In the genomic region with DNA sequence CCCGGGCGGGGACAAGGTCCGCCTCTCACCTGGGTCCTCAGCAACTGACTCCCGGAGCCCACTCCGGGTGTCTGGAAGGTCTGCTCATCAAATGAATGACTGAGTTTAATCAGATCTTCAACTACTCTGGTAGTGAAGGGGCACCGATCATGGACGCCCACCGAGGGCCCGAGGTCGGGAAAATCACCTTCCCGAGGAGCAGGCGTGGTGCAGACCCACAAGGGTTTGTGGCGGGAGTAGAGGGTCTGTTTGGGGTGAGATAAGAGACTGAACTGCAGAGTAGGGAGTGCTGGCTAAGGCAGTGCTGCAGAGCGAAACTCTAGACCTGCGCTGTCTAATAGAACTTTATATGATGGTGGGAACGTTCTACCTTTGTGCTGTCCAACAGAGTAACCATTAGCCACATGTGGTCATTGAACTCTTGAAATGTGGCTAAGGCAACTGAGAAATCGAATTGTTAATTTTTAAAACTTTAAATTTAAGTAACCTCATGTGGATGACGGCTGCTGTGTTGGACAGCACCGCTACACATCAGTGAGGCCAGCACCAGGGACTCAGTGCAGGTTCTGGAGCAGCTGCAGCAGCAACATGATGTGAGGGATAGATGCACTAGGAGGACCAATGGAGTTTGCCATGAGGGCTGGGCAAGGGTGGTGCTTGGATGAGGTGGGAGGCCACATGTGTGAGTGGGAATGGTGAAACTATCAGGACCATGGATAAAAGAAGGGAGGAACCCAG, we compare ENCODE assay signal across 8 cellular contexts. TPM values are rescaled to one million over a fixed set of nuclear protein-coding genes. Genes with fewer than 3 reads are reported as not detected.
DNase-seq lines count a peak whose midpoint lies in the region; ATAC-seq and TF ChIP-seq lines count a peak whose summit lies in the region.
"Not testable (repeated sequence)": the region's sequence is repeated elsewhere in the genome, so short reads cannot be mapped to it uniquely, and the experiment has no call there.

No MANE protein-coding gene starts in this region.

- peak overlapping the region; percentile 90 to 99 (median 96) for H3K4me3 Mint-ChIP-seq in CD4-positive, alpha-beta memory T cell

- H3K36me3 Mint-ChIP-seq in CD4-positive, alpha-beta memory T cell: not testable (repeated sequence)

- H3K27me3 ChIP-seq in CD4-positive, alpha-beta memory T cell (ENCODE audit: insufficient read depth, low read length); adipocyte (replicated peaks; ENCODE audit: control insufficient read depth, insufficient read depth, low read length); kidney epithelial cell (ENCODE audit: control insufficient read depth, insufficient read depth, low read length); osteoblast (ENCODE audit: insufficient read depth, low read length); thyroid gland: not testable (repeated sequence)

- H3K4me3 ChIP-seq in CD4-positive, alpha-beta memory T cell (ENCODE audit: low read length in 2 of 2): peak overlapping the region; percentile 91 to 98
- peak overlapping the region; percentile 85 for H3K4me3 ChIP-seq in SK-N-MC
- H3K4me3 ChIP-seq in adipocyte (ENCODE audit: low read length): peak overlapping the region; percentile 98
- peak overlapping the region; percentile 92 for H3K4me3 ChIP-seq in epithelial cell of esophagus (ENCODE audit: low read length)
- peak overlapping the region; percentile 88 for H3K4me3 ChIP-seq in kidney epithelial cell (ENCODE audit: low read depth, low read length)
- peak overlapping the region; percentile 98 for H3K4me3 ChIP-seq in osteoblast (ENCODE audit: insufficient read depth, low read length)
- H3K4me3 ChIP-seq in thyroid gland (replicated peaks in 1 of 3): peak overlapping the region; percentile 82 to 98 (median 91)

- peaks cover 27% of the 10 kb centered on the region for H3K4me1 ChIP-seq in CD4-positive, alpha-beta memory T cell (ENCODE audit: insufficient read depth, low read length)
- H3K4me1 ChIP-seq in adipocyte (ENCODE audit: control insufficient read depth, insufficient read depth, low read length): not testable (repeated sequence)
- H3K4me1 ChIP-seq in osteoblast (ENCODE audit: insufficient read depth, low read length) (peaks cover 11% of the 10 kb centered on the region), thyroid gland (peaks cover 20 to 34% of the 10 kb centered on the region in 2 donors)

- H3K27ac ChIP-seq in CD4-positive, alpha-beta memory T cell (ENCODE audit: low read depth, low read length): peak overlapping the region; percentile 72
- not testable (repeated sequence) for H3K27ac ChIP-seq in SK-N-MC
- peak overlapping the region; percentile 71 for H3K27ac ChIP-seq in osteoblast (ENCODE audit: low read depth, low read length)
- H3K27ac ChIP-seq in thyroid gland: peak overlapping the region in 2 of 3 donors; percentile 75 to 85

- WGBS in thyroid gland, 2 donors: 6 to 13% methylated on average over 14 to 19 of the region's 19 CpGs

- intact Hi-C loops in CD4-positive, alpha-beta memory T cell (cut with micrococcal nuclease): loop anchor here (1.0 to 2.0 kb wide), 2 partner anchors 16 to 29 kb away; a partner anchor contains a TSS
- intact Hi-C loops in thyroid gland (cut with DNase I): not testable (repeated sequence)

- peak overlapping the region; percentile 93 to 98 (median 97) for H3K27ac Mint-ChIP-seq in CD4-positive, alpha-beta memory T cell

- POLR2A ChIA-PET in CD4-positive, alpha-beta memory T cell (lab: Charles Lee; ENCODE audit: partially characterized antibody): interaction anchor here (1.0 to 1.8 kb wide), 4 partner anchors 10 to 150 kb away, joined by 3 to 5 read pairs (median 4); no protein-coding TSS in a partner anchor

- peaks cover 16 to 52% (median 37%) of the 10 kb centered on the region in 4 donors for H3K4me1 Mint-ChIP-seq in CD4-positive, alpha-beta memory T cell

- not testable (repeated sequence) for H4K20me1 ChIP-seq in osteoblast (ENCODE audit: insufficient read depth, low read length)

- H3K9me3 ChIP-seq in CD4-positive, alpha-beta memory T cell (ENCODE audit: control insufficient read depth in 1 of 2, low read length in 2 of 2); SK-N-MC (ENCODE audit: low read depth, low read length); adipocyte (ENCODE audit: control insufficient read depth, low read length); osteoblast (ENCODE audit: low read depth, low read length); thyroid gland: not testable (repeated sequence)

- H3K27me3 Mint-ChIP-seq in CD4-positive, alpha-beta memory T cell: not testable (repeated sequence)

- H3K79me2 ChIP-seq in osteoblast (ENCODE audit: insufficient read depth, low read length): peaks cover 35% of the 10 kb centered on the region

- H3K36me3 ChIP-seq in CD4-positive, alpha-beta memory T cell (ENCODE audit: insufficient read depth, low read length); SK-N-MC (ENCODE audit: insufficient read depth, low read length); adipocyte (ENCODE audit: control insufficient read depth, insufficient read depth, low read length, severe bottlenecking); kidney epithelial cell (ENCODE audit: control insufficient read depth, insufficient read depth, low read length); osteoblast (ENCODE audit: insufficient read depth, low read length); thyroid gland: not testable (repeated sequence)

- not testable (repeated sequence) for H3K9me3 Mint-ChIP-seq in CD4-positive, alpha-beta memory T cell

- DNase-seq in CD4-positive, alpha-beta memory T cell; SK-N-MC (ENCODE audit: low read depth, low spot score); adipocyte (ENCODE audit: low read depth); epithelial cell of esophagus (ENCODE audit: low read depth); kidney epithelial cell (ENCODE audit: low read depth); osteoblast (ENCODE audit: insufficient read length, low spot score, missing footprints); thyroid gland: not testable (repeated sequence)

- TF ChIP-seq CTCF in epithelial cell of esophagus (IDR thresholded peaks at IDR 0.05; ENCODE audit: insufficient read depth, low read depth, low read length, missing control alignments); kidney epithelial cell (IDR thresholded peaks at IDR 0.05; ENCODE audit: insufficient read depth, low read length, poor library complexity, severe bottlenecking); osteoblast (IDR thresholded peaks at IDR 0.05; ENCODE audit: extremely low read depth, low read depth, low read length); thyroid gland (IDR thresholded peaks at IDR 0.05): not testable (repeated sequence)

- peak; percentile 9 for ATAC-seq in HG03135 (IDR thresholded peaks at IDR 0.05; ENCODE audit: unreplicated experiment)

- CTCF ChIA-PET in CD4-positive, alpha-beta memory T cell (lab: Charles Lee; ENCODE audit: partially characterized antibody): not testable (repeated sequence)

- TF ChIP-seq POLR2A in thyroid gland (IDR thresholded peaks at IDR 0.05): not testable (repeated sequence)

- H2AFZ ChIP-seq in osteoblast (ENCODE audit: low read length): peak overlapping the region; percentile 97

- H3K4me2 ChIP-seq in osteoblast (ENCODE audit: insufficient read depth, low read length): peak overlapping the region; percentile 88

- H3K9ac ChIP-seq in SK-N-MC (ENCODE audit: insufficient read length) (peak overlapping the region; percentile 86), adipocyte (ENCODE audit: low read length) (peak overlapping the region; percentile 98)

RNA-seq across cellular contexts. Expression of a gene that starts 0.7 kb away (rescaled TPM):
- total RNA-seq in CD4-positive, alpha-beta memory T cell: 10 to 100 TPM; 69.7 to 74.7 TPM
- 10 to 100 TPM in 1 of 2 donors, 1 to 10 TPM in 1; 3.1 to 25.0 TPM for polyA plus RNA-seq in CD4-positive, alpha-beta memory T cell
- total RNA-seq in kidney epithelial cell: 30.0 and 30.8 TPM in 2 replicates
- 25.0 and 33.3 TPM in 2 replicates for total RNA-seq in osteoblast
- 10 to 100 TPM; 25.9 to 36.8 (median 33.5) TPM for total RNA-seq in thyroid gland

RNA-seq across cellular contexts. Expression of a gene that starts 0.8 kb away (rescaled TPM):
- total RNA-seq in CD4-positive, alpha-beta memory T cell: 10 to 100 TPM in 1 of 2 experiments, 1 to 10 TPM in 1; 6.3 to 10.2 TPM
- polyA plus RNA-seq in CD4-positive, alpha-beta memory T cell: under 1 TPM in 1 of 2 donors, not detected in 1; 0.94 TPM
- 12.4 and 21.6 TPM in 2 replicates for total RNA-seq in kidney epithelial cell
- total RNA-seq in osteoblast: 6.5 and 6.9 TPM in 2 replicates
- total RNA-seq in thyroid gland: 10 to 100 TPM; 21.5 to 43.5 (median 40.7) TPM

RNA-seq across cellular contexts. Expression of a gene that starts 15.9 kb away (rescaled TPM):
- 100 to 1,000 TPM; 130 to 136 TPM for total RNA-seq in CD4-positive, alpha-beta memory T cell
- 100 to 1,000 TPM; 100 to 140 TPM for polyA plus RNA-seq in CD4-positive, alpha-beta memory T cell
- total RNA-seq in kidney epithelial cell (141 and 146 TPM in 2 replicates), osteoblast (98.8 and 101 TPM in 2 replicates), thyroid gland (100 to 1,000 TPM in 3 of 4 donors, 10 to 100 TPM in 1; 92.2 to 219 (median 185) TPM)

RNA-seq across cellular contexts. Expression of a gene that starts 29.4 kb away (rescaled TPM):
- not detected for total RNA-seq in CD4-positive, alpha-beta memory T cell
- polyA plus RNA-seq in CD4-positive, alpha-beta memory T cell: not detected
- 2.9 TPM in 1 of 2 replicates, not detected in the other for total RNA-seq in kidney epithelial cell
- 0.29 and 1.8 TPM in 2 replicates for total RNA-seq in osteoblast
- 1 to 10 TPM in 2 of 4 donors, under 1 TPM in 2; 0.40 to 2.8 (median 1.0) TPM for total RNA-seq in thyroid gland

RNA-seq across cellular contexts. Expression of a gene that starts 33.7 kb away (rescaled TPM):
- 10 to 100 TPM; 59.5 to 61.3 TPM for total RNA-seq in CD4-positive, alpha-beta memory T cell
- 10 to 100 TPM; 22.2 to 24.0 TPM for polyA plus RNA-seq in CD4-positive, alpha-beta memory T cell
- 44.0 and 53.2 TPM in 2 replicates for total RNA-seq in kidney epithelial cell
- 17.4 and 21.0 TPM in 2 replicates for total RNA-seq in osteoblast
- total RNA-seq in thyroid gland: 10 to 100 TPM; 28.5 to 85.6 (median 57.7) TPM
